26 cellular contexts compared by ENCODE assay signal in the genomic region with DNA sequence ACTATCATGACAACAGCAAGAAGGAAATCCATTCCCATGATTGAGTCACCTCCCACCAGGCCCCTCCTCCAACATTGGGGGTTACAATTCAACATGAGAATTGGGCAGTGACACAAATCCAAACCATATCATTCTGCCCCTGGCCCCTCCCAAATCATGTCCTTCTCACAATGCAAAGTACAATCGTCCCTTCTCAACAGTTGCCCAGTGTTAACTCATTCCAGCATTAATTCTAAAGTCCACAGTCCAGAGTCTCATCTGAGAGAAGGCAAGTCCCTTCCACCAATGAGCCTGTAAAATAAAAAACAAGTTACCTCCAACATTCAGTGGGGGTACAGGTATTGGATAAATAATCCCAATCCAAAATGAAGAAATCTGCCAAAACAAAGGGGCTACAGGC. TPM values are rescaled to one million over a fixed set of nuclear protein-coding genes. Genes with fewer than 3 reads are reported as not detected.
DNase-seq lines count a peak whose midpoint lies in the region; ATAC-seq, FAIRE-seq and TF ChIP-seq lines count a peak whose summit lies in the region.
"Had no signal": no experiment of that assay in that cellular context is flagged by ENCODE, and none has a peak within 500 bp of the region (broad histone marks: within the 10 kb centered on the region; RNA-seq: fewer than 3 reads in every experiment).

No MANE protein-coding gene starts in this region.

- H3K4me3 Mint-ChIP-seq in astrocyte (ENCODE audit: unreplicated experiment), result no peak overlapping the region
- H3K4me3 Mint-ChIP-seq in activated naive CD4-positive, alpha-beta T cell treated with anti-CD3 and anti-CD28 coated beads for 36 hours, result no peak overlapping the region
- H3K4me3 Mint-ChIP-seq: CD14-positive monocyte; CD4-positive, alpha-beta T cell; CD8-positive, alpha-beta memory T cell; HFFc6 had no signal

- DNase-seq in astrocyte (ENCODE audit: low read depth) (no peak), HepG2 (ENCODE audit: low spot score) (peak; percentile 31), mucosa of gallbladder (ENCODE audit: low spot score) (peak; percentile 23), omental fat pad (ENCODE audit: low spot score) (no peak), NCI-H524 treated with DMSO at 0.1 percent for 48 hours (lab: John Stamatoyannopoulos, UW) (no peak)
- no peak for DNase-seq in activated naive CD4-positive, alpha-beta T cell treated with anti-CD3 and anti-CD28 coated beads for 36 hours
- DNase-seq: 8988T; ACHN; AML-193; BE2C; CD4-positive, alpha-beta T cell; CD8-positive, alpha-beta memory T cell; DMS 273 treated with DMSO at 0.1 percent for 48 hours; DMS79; GOT3; HFFc6 had no signal

- H3K4me3 ChIP-seq in DOHH2 (ENCODE audit: low read length) (peak overlapping the region; percentile 46; the same call in 1 of the 2 replicates), astrocyte (ENCODE audit: insufficient read depth, low read depth, low read length) (no peak overlapping the region), HepG2 (replicated peaks in 1 of 3; ENCODE audit: insufficient read depth in 1 of 3, low read depth in 2 of 3, low read length in 3 of 3) (no peak overlapping the region)
- H3K4me3 ChIP-seq: A549, HAP-1 had no signal

- H3K9me3 Mint-ChIP-seq in astrocyte (ENCODE audit: unreplicated experiment), result peaks cover 6% of the 10 kb centered on the region
- H3K9me3 Mint-ChIP-seq in activated naive CD4-positive, alpha-beta T cell treated with anti-CD3 and anti-CD28 coated beads for 36 hours, result no peaks in the 10 kb centered on the region
- H3K9me3 Mint-ChIP-seq: CD4-positive, alpha-beta T cell; HFFc6 had no signal

- intact Hi-C loops in HepG2 (cut with micrococcal nuclease; ENCODE audit: unreplicated experiment), result no loop called here
- intact Hi-C loops in activated naive CD4-positive, alpha-beta T cell treated with anti-CD3 and anti-CD28 coated beads for 36 hours (cut with micrococcal nuclease), result no loop called here

- H3K79me2 ChIP-seq in DOHH2 (ENCODE audit: control insufficient read depth, low read length) (no peaks in the 10 kb centered on the region), astrocyte (ENCODE audit: insufficient read depth, low read length) (no peaks in the 10 kb centered on the region), HepG2 (ENCODE audit: insufficient read depth, low read length) (no peaks in the 10 kb centered on the region)

- no peak overlapping the region for H3K9ac ChIP-seq in astrocyte (ENCODE audit: low read length)
- H3K9ac ChIP-seq in HepG2 (ENCODE audit: insufficient read depth, low read depth, low read length), result no peak overlapping the region
- H3K9ac ChIP-seq: BLaER1 treated with 17β-estradiol and CSF1 and Interleukin-3, amounts not matched to agents 10 nM and 100 nM had no signal

- H3K27ac ChIP-seq in DOHH2 (ENCODE audit: low read depth, low read length) (no peak overlapping the region), astrocyte (ENCODE audit: low read depth, low read length) (no peak overlapping the region), HepG2 (ENCODE audit: extremely low read length, insufficient read depth, low read length) (no peak overlapping the region)
- H3K27ac ChIP-seq: A549 had no signal

- no peaks in the 10 kb centered on the region for H4K20me1 ChIP-seq in DOHH2 (ENCODE audit: control insufficient read depth, insufficient read depth, low read depth, low read length)
- no peaks in the 10 kb centered on the region for H4K20me1 ChIP-seq in astrocyte (ENCODE audit: insufficient read depth, low read length)
- H4K20me1 ChIP-seq in HepG2 (ENCODE audit: insufficient read depth, low read length), result no peaks in the 10 kb centered on the region
- H4K20me1 ChIP-seq: BLaER1 treated with 17β-estradiol and CSF1 and Interleukin-3, amounts not matched to agents 10 nM and 100 nM had no signal

- H3K27me3 ChIP-seq in DOHH2 (ENCODE audit: control insufficient read depth, low read length) (no peaks in the 10 kb centered on the region; the same call in 1 of the 2 replicates), astrocyte (ENCODE audit: insufficient read depth, low read length) (no peaks in the 10 kb centered on the region), HepG2 (ENCODE audit: control insufficient read depth in 1 of 2, insufficient read depth in 2 of 2, low read length in 2 of 2) (no peaks in the 10 kb centered on the region)
- H3K27me3 ChIP-seq: BE2C; BLaER1 treated with 17β-estradiol and CSF1 and Interleukin-3, amounts not matched to agents 10 nM and 100 nM had no signal

- BruUV-seq in HepG2 (replicated peaks; lab: Mats Ljungman, UMichigan), result no TSS peak

- H3K9me3 ChIP-seq in DOHH2 (ENCODE audit: control insufficient read depth, insufficient read depth, low read length) (peaks cover 11% of the 10 kb centered on the region), astrocyte (ENCODE audit: insufficient read depth, low read depth, low read length) (no peaks in the 10 kb centered on the region), HepG2 (ENCODE audit: low read length) (no peaks in the 10 kb centered on the region; the same call in 1 of the 2 replicates)
- H3K9me3 ChIP-seq: A549, BE2C, HAP-1 had no signal

- no peaks in the 10 kb centered on the region for H3K9me2 ChIP-seq in DOHH2 (replicated peaks; ENCODE audit: control insufficient read depth, low read length)

- CTCF ChIA-PET in HepG2 (lab: Yijun Ruan, JAX; ENCODE audit: low intra/inter-chr PET ratio, low total read pairs), result no interaction called here
- CTCF ChIA-PET in activated naive CD4-positive, alpha-beta T cell treated with anti-CD3 and anti-CD28 coated beads for 36 hours (lab: Charles Lee), result no interaction called here

- WGBS in HepG2 (ENCODE audit: low lambda C conversion rate), result 25% methylated on average over 1 of the region's 1 CpG

- no peak for TF ChIP-seq EP300 in HepG2 (IDR thresholded peaks at IDR 0.05; ENCODE audit: low read depth in 2 of 2, low read length in 2 of 2)
- no peak for TF ChIP-seq EP300 in HepG2 (CRISPR knock-in tag; IDR thresholded peaks at IDR 0.05; ENCODE audit: borderline replicate concordance)

- H3K4me1 ChIP-seq in DOHH2 (ENCODE audit: control insufficient read depth, low read length) (peaks cover 31% of the 10 kb centered on the region), astrocyte (ENCODE audit: insufficient read depth, low read length) (no peaks in the 10 kb centered on the region), HepG2 (ENCODE audit: insufficient read depth, low read length) (peaks cover 10% of the 10 kb centered on the region)
- H3K4me1 ChIP-seq: A549, BE2C, HAP-1 had no signal

- FAIRE-seq in astrocyte (lab: Jason Lieb, UNC), result peak; percentile 17
- peak; percentile 52 for FAIRE-seq in HepG2 (lab: Jason Lieb, UNC)
- FAIRE-seq: A549, D721Med, GM12892, H54 had no signal

- no peaks in the 10 kb centered on the region for H3F3A ChIP-seq in DOHH2 (ENCODE audit: control insufficient read depth, insufficient read depth)

- TF ChIP-seq CTCF in DOHH2 (IDR thresholded peaks at IDR 0.05; ENCODE audit: low read depth, low read length, poor library complexity, severe bottlenecking) (no peak), astrocyte (IDR thresholded peaks at IDR 0.05; ENCODE audit: insufficient read depth, low read depth, low read length) (no peak), HepG2 (CRISPR knock-in tag; IDR thresholded peaks at IDR 0.05) (no peak), omental fat pad (IDR thresholded peaks at IDR 0.05) (no peak)

- in situ Hi-C loops in HepG2 (cut with HindIII; ENCODE audit: extremely low pct_ligation_motif_present, low pct_unique_long_range_greater_than_20kb), result no loop called here

- H2AFZ ChIP-seq in astrocyte (ENCODE audit: low read depth, low read length), result no peak overlapping the region
- no peak overlapping the region for H2AFZ ChIP-seq in HepG2 (ENCODE audit: low read length)

- POLR2A ChIA-PET in HepG2 (lab: Yijun Ruan, JAX), result no interaction called here

- H3K36me3 ChIP-seq in DOHH2 (ENCODE audit: control insufficient read depth, low read length), result no peaks in the 10 kb centered on the region
- peaks cover 4% of the 10 kb centered on the region for H3K36me3 ChIP-seq in astrocyte (ENCODE audit: insufficient read depth, low read length)
- no peaks in the 10 kb centered on the region for H3K36me3 ChIP-seq in HepG2 (replicated peaks in 1 of 2; ENCODE audit: control insufficient read depth in 1 of 2, insufficient read depth in 2 of 2, low read length in 2 of 2)
- H3K36me3 ChIP-seq: BE2C, HAP-1 had no signal

- H3K4me2 ChIP-seq in DOHH2 (ENCODE audit: low read length) (no peak overlapping the region), astrocyte (ENCODE audit: low read length) (no peak overlapping the region), HepG2 (ENCODE audit: low read depth, low read length) (no peak overlapping the region)
- H3K4me2 ChIP-seq: A549 had no signal

- H3K4me1 Mint-ChIP-seq in astrocyte (ENCODE audit: low read depth, unreplicated experiment), result no peaks in the 10 kb centered on the region
- no peaks in the 10 kb centered on the region for H3K4me1 Mint-ChIP-seq in activated naive CD4-positive, alpha-beta T cell treated with anti-CD3 and anti-CD28 coated beads for 36 hours (ENCODE audit: low read depth)
- H3K4me1 Mint-ChIP-seq: CD14-positive monocyte; CD8-positive, alpha-beta memory T cell had no signal

- TF ChIP-seq POLR2A in HepG2 (IDR thresholded peaks at IDR 0.05; ENCODE audit: insufficient read depth in 1 of 2, low read depth in 2 of 2, low read length in 2 of 2), result no peak

- H3K27me3 Mint-ChIP-seq in astrocyte (ENCODE audit: low read depth, unreplicated experiment), result no peaks in the 10 kb centered on the region
- peaks cover 9% of the 10 kb centered on the region for H3K27me3 Mint-ChIP-seq in activated naive CD4-positive, alpha-beta T cell treated with anti-CD3 and anti-CD28 coated beads for 36 hours (ENCODE audit: low read depth)

- H3K36me3 Mint-ChIP-seq in astrocyte (ENCODE audit: low read depth, unreplicated experiment), result peaks cover 10% of the 10 kb centered on the region
- no peaks in the 10 kb centered on the region for H3K36me3 Mint-ChIP-seq in activated naive CD4-positive, alpha-beta T cell treated with anti-CD3 and anti-CD28 coated beads for 36 hours (ENCODE audit: low read depth)
- H3K36me3 Mint-ChIP-seq: CD14-positive monocyte; CD8-positive, alpha-beta memory T cell had no signal

- TF ChIP-seq RAD21 in HepG2 (CRISPR knock-in tag; IDR thresholded peaks at IDR 0.05), result no peak

- peak; percentile 46; the same call in 1 of the 3 replicates for ATAC-seq in HepG2
- no peak for ATAC-seq in omental fat pad (ENCODE audit: low FRiP score)
- ATAC-seq: A549 had no signal

- no peak overlapping the region for H3K27ac Mint-ChIP-seq in astrocyte (ENCODE audit: unreplicated experiment)
- H3K27ac Mint-ChIP-seq in activated naive CD4-positive, alpha-beta T cell treated with anti-CD3 and anti-CD28 coated beads for 36 hours, result no peak overlapping the region
- H3K27ac Mint-ChIP-seq: CD14-positive monocyte; CD4-positive, alpha-beta T cell; CD8-positive, alpha-beta memory T cell; HFFc6 had no signal

RNA-seq across cellular contexts. Expression of a gene that starts 14.8 kb away (rescaled TPM):
- total RNA-seq in astrocyte (0.36 TPM in 1 of 2 replicates, not detected in the other), HepG2 (2016; rRNA removed; fragmentation: Illumina TruSeq; extraction: Trizol) (0.21 TPM in 1 of 2 replicates, not detected in the other), mucosa of gallbladder (0.43 TPM), omental fat pad (not detected)
- total RNA-seq in HepG2 (2016; cell fraction: cytosol; rRNA removed; fragmentation: Illumina TruSeq; extraction: Trizol; ENCODE audit: low read depth), result not detected in 2 replicates
- total RNA-seq in HepG2 (2016; cell fraction: insoluble cytoplasmic fraction; rRNA removed; fragmentation: Illumina TruSeq; extraction: Trizol), result not detected in 2 replicates
- not detected in 2 replicates for total RNA-seq in HepG2 (2016; cell fraction: membrane; rRNA removed; fragmentation: Illumina TruSeq; extraction: Trizol)
- total RNA-seq in HepG2 (2016; cell fraction: nucleus; rRNA removed; fragmentation: Illumina TruSeq; extraction: Trizol), result not detected in 2 replicates
- polyA plus RNA-seq in HepG2 (2011; rRNA removed), result not detected in 2 replicates
- polyA plus RNA-seq in HepG2 (2011; cell fraction: cytosol; rRNA removed), result not detected in 2 replicates
- polyA plus RNA-seq in HepG2 (2011; cell fraction: nucleus; rRNA removed), result 0.18 and 0.19 TPM in 2 replicates
- polyA plus RNA-seq in HepG2 (2012), result not detected in 2 replicates
- not detected in 2 replicates for polyA plus RNA-seq in HepG2 (2016; cell fraction: cytosol; fragmentation: Illumina TruSeq; extraction: Trizol; ENCODE audit: low read depth)
- not detected in 2 replicates for polyA plus RNA-seq in HepG2 (2016; cell fraction: insoluble cytoplasmic fraction; fragmentation: Illumina TruSeq; extraction: Trizol; ENCODE audit: low read depth)
- polyA plus RNA-seq in HepG2 (2016; cell fraction: membrane; fragmentation: Illumina TruSeq; extraction: Trizol; ENCODE audit: low read depth), result not detected in 2 replicates
- polyA plus RNA-seq in HepG2 (2016; cell fraction: nucleus; fragmentation: Illumina TruSeq; extraction: Trizol; ENCODE audit: insufficient read depth, low read depth), result not detected in 2 replicates
- not detected in 2 replicates for polyA minus RNA-seq in HepG2 (2011; rRNA and poly(A)+ RNA removed; ENCODE audit: low replicate concordance)
- not detected in 2 replicates for polyA minus RNA-seq in HepG2 (2011; cell fraction: cytosol; rRNA and poly(A)+ RNA removed)
- polyA minus RNA-seq in HepG2 (2011; cell fraction: nucleus; rRNA and poly(A)+ RNA removed), result 0.62 and 1.0 TPM in 2 replicates
- not detected for total RNA-seq in activated naive CD4-positive, alpha-beta T cell treated with anti-CD3 and anti-CD28 coated beads for 36 hours
- total RNA-seq: CD4-positive, alpha-beta T cell; CD8-positive, alpha-beta memory T cell; Daoy; G401; HFFc6 had no signal
- polyA plus RNA-seq: A549; CD14-positive monocyte; CD8-positive, alpha-beta memory T cell had no signal

Comparison
In these comparisons a context has a peak if more than half of its experiments do, and no peak if none do; other contexts are left out.
1. DNase-seq: peak in HepG2 (single experiment) and mucosa of gallbladder (single experiment); none in astrocyte (single experiment), omental fat pad (single experiment), activated naive CD4-positive, alpha-beta T cell treated with anti-CD3 and anti-CD28 coated beads for 36 hours (single experiment) and NCI-H524 treated with DMSO at 0.1 percent for 48 hours (single experiment).